ENCODE assay signal across 8 cellular contexts in the genomic region with DNA sequence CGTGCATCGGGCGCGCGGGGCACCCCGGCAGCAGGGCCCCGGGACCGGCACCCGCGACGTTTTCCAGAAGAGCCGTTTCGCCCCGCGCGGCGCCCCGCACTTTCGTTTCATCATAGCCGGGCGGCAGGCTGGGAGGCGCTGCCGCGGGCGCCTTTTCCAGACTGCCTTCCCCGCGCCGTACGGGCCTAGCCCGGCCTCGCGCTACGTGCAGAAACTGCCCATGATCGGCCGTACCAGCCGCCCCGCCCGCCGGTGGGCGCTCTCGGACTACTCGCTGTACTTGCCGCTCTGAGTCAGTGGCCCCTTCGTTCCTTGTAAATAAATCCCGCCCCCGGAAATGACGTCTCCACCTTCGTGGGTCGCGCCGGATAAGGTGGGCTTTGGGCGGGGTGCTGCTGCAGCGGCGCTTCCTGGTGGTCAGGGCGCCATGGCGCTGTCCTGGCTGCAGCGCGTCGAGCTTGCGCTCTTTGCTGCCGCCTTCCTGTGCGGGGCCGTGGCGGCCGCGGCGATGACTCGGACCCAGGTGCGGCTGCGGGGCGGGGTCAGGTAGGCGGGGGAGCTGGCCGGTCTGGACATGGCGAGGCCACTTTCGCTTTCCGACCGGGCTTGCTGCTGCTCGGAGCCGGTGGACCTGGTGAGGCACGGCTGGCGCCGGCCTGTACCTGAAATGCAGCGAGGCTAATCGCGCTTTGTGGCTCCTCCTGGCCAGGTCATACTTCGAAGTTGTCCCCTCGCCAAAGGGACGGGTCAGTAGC. TPM values are rescaled to one million over a fixed set of nuclear protein-coding genes. Genes with fewer than 3 reads are reported as not detected.
DNase-seq lines count a peak whose midpoint lies in the region; ATAC-seq and TF ChIP-seq lines count a peak whose summit lies in the region.

A gene with protein sequence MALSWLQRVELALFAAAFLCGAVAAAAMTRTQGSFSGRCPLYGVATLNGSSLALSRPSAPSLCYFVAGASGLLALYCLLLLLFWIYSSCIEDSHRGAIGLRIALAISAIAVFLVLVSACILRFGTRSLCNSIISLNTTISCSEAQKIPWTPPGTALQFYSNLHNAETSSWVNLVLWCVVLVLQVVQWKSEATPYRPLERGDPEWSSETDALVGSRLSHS (plus strand): TSS at position 398 of the 755 bp plus-strand sequence. CDS start 30 bp downstream, at position 428.

- H3K4me3 Mint-ChIP-seq in T-helper 17 cell = peak within 1 kb of the TSS; percentile 95

- TF ChIP-seq CTCF in GM13977 (IDR thresholded peaks at IDR 0.05; ENCODE audit: extremely low read depth, insufficient read depth, missing control alignments) = peak; percentile 68

- H3K27ac ChIP-seq in angular gyrus (ENCODE audit: low read depth, low read length) (peak within 1 kb of the TSS; percentile 85), right cardiac atrium (ENCODE audit: low read length) (peak within 1 kb of the TSS; percentile 93), rectal smooth muscle tissue (ENCODE audit: low read depth, low read length) (peak within 1 kb of the TSS; percentile 89), aorta (ENCODE audit: low read depth in 1 of 2, low read length in 2 of 2) (peak within 1 kb of the TSS; percentile 72 to 85)

- intact Hi-C loops in right cardiac atrium (cut with DNase I) = loop anchor here in 3 of 4 donors (5.0 to 10.0 kb wide), 2 partner anchors 75 to 78 kb away; no protein-coding TSS in a partner anchor
- intact Hi-C loops in aorta (cut with DNase I) = loop anchor here in 1 of 2 donors (5.0 kb wide), 2 partner anchors 45 to 95 kb away; partner anchors contain the start of genes SLC3A2, STX5 and TEX54

- H3K4me3 ChIP-seq in right cardiac atrium (ENCODE audit: low read length) = peak within 1 kb of the TSS; percentile 82
- H3K4me3 ChIP-seq in rectal smooth muscle tissue (ENCODE audit: low read length) = peak within 1 kb of the TSS; percentile 100
- H3K4me3 ChIP-seq in aorta (ENCODE audit: low read length in 2 of 2) = peak within 1 kb of the TSS; percentile 78 to 96

- DNase-seq in GM13977 (ENCODE audit: low spot score) = peak; percentile 98
- DNase-seq in NCI-H1694 treated with DMSO at 0.1 percent for 48 hours (lab: John Stamatoyannopoulos, UW) = peak; percentile 90
- peak; percentile 88 to 93 (median 91) for DNase-seq in T-helper 17 cell
- peak; percentile 97 to 99 (median 98) for DNase-seq in right cardiac atrium
- DNase-seq in aorta = peak; percentile 99

- peaks cover 36% of the 10 kb centered on the region for H3K4me1 Mint-ChIP-seq in T-helper 17 cell

- H3K27me3 Mint-ChIP-seq in T-helper 17 cell = no peaks in the 10 kb centered on the region

- H3K9me3 ChIP-seq in T-helper 17 cell (ENCODE audit: control insufficient read depth, low read length, poor library complexity, severe bottlenecking) (no peaks in the 10 kb centered on the region), right cardiac atrium (ENCODE audit: control insufficient read depth, low read length) (no peaks in the 10 kb centered on the region), aorta (ENCODE audit: control insufficient read depth, low read length) (no peaks in the 10 kb centered on the region)

- no peaks in the 10 kb centered on the region for H3K36me3 Mint-ChIP-seq in T-helper 17 cell (ENCODE audit: low read depth)

- peak within 1 kb of the TSS; percentile 99 for H3K9ac ChIP-seq in rectal smooth muscle tissue (ENCODE audit: low read length)

- under 1% methylated on average over 88 of the region's 88 CpGs for WGBS in right cardiac atrium
- 0% methylated on average over 86 to 88 of the region's 88 CpGs for WGBS in aorta, 2 donors

- no peaks in the 10 kb centered on the region for H3K27me3 ChIP-seq in right cardiac atrium (ENCODE audit: control insufficient read depth, insufficient read depth)
- no peaks in the 10 kb centered on the region for H3K27me3 ChIP-seq in rectal smooth muscle tissue (ENCODE audit: control insufficient read depth, insufficient read depth, low read length)
- no peaks in the 10 kb centered on the region for H3K27me3 ChIP-seq in aorta (ENCODE audit: control insufficient read depth in 1 of 2, insufficient read depth in 2 of 2, low read length in 1 of 2)

- H3K4me1 ChIP-seq in right cardiac atrium (ENCODE audit: control insufficient read depth, insufficient read depth, low read length) (peaks cover 3% of the 10 kb centered on the region), rectal smooth muscle tissue (ENCODE audit: control insufficient read depth, insufficient read depth, low read length) (peaks cover 11% of the 10 kb centered on the region), aorta (ENCODE audit: control insufficient read depth in 1 of 2, insufficient read depth in 2 of 2, low read length in 2 of 2) (no peaks in the 10 kb centered on the region)

- in situ Hi-C loops in GM13977 (cut with MboI; ENCODE audit: low pct_unique_long_range_greater_than_20kb, low sequenced_read_pairs, unreplicated experiment) = no loop called here

- ATAC-seq in HG02884 (IDR thresholded peaks at IDR 0.05; ENCODE audit: unreplicated experiment) (peak; percentile 50), T-helper 17 cell (peak; percentile 73), right cardiac atrium (peak; percentile 90 to 93), aorta (ENCODE audit: low FRiP score) (peak; percentile 95)

- peak within 1 kb of the TSS; percentile 93 for H3K27ac Mint-ChIP-seq in T-helper 17 cell

- H3K36me3 ChIP-seq in rectal smooth muscle tissue (ENCODE audit: control insufficient read depth, insufficient read depth, low read length) (peaks cover 15% of the 10 kb centered on the region), aorta (ENCODE audit: control insufficient read depth in 1 of 2, insufficient read depth in 2 of 2, low read length in 1 of 2) (peaks cover 0 to 3% of the 10 kb centered on the region in 2 donors)

RNA-seq across cellular contexts. Expression of the gene that starts here (rescaled TPM):
- total RNA-seq in T-helper 17 cell (10 to 100 TPM; 20.5 to 27.7 TPM), right cardiac atrium (10 to 100 TPM; 19.2 to 21.8 (median 19.7) TPM), aorta (10 to 100 TPM; 26.8 to 31.0 TPM)
- polyA plus RNA-seq in right cardiac atrium (29.7 TPM), aorta (10 to 100 TPM; 29.2 to 55.9 TPM)

Comparison
In these comparisons a context has a peak if more than half of its experiments do, and no peak if none do; other contexts are left out.
1. Peak in every context shown above with its lines: DNase-seq, ATAC-seq, H3K4me3 ChIP-seq and H3K27ac ChIP-seq.